10 cellular contexts compared by ENCODE assay signal in genomic region chr16:75288596-75289120, GRCh38. TPM values are rescaled to one million over a fixed set of nuclear protein-coding genes. Genes with fewer than 3 reads are reported as not detected.
DNase-seq lines count a peak whose midpoint lies in the region; ATAC-seq and TF ChIP-seq lines count a peak whose summit lies in the region.
"Had no signal": no experiment of that assay in that cellular context is flagged by ENCODE, and none has a peak within 500 bp of the region (broad histone marks: within the 10 kb centered on the region; RNA-seq: fewer than 3 reads in every experiment).

No MANE protein-coding gene starts in this region.

- H2AFZ ChIP-seq in osteoblast (ENCODE audit: low read length): no peak overlapping the region

- no peak for ATAC-seq in psoas muscle
- no peak for ATAC-seq in GM19324 (IDR thresholded peaks at IDR 0.05; ENCODE audit: low FRiP score, unreplicated experiment)

- peaks cover 6% of the 10 kb centered on the region for H3K4me1 ChIP-seq in psoas muscle
- H3K4me1 ChIP-seq in osteoblast (ENCODE audit: insufficient read depth, low read length): no peaks in the 10 kb centered on the region
- H3K4me1 ChIP-seq: prostate gland had no signal

- no peak for TF ChIP-seq CTCF in C4-2B (conservative IDR thresholded peaks at IDR 0.05)
- TF ChIP-seq CTCF in psoas muscle (IDR thresholded peaks at IDR 0.05): no peak
- TF ChIP-seq CTCF in osteoblast (IDR thresholded peaks at IDR 0.05; ENCODE audit: extremely low read depth, low read depth, low read length): no peak

- H4K20me1 ChIP-seq in osteoblast (ENCODE audit: insufficient read depth, low read length): no peaks in the 10 kb centered on the region

- H3K27ac Mint-ChIP-seq in activated naive CD8-positive, alpha-beta T cell treated with anti-CD3 and anti-CD28 coated beads for 36 hours: peak overlapping the region; percentile 67

- H3K36me3 Mint-ChIP-seq in activated naive CD8-positive, alpha-beta T cell treated with anti-CD3 and anti-CD28 coated beads for 36 hours: peaks cover 57% of the 10 kb centered on the region

- no peaks in the 10 kb centered on the region for H3K79me2 ChIP-seq in osteoblast (ENCODE audit: insufficient read depth, low read length)

- H3K4me1 Mint-ChIP-seq in activated naive CD8-positive, alpha-beta T cell treated with anti-CD3 and anti-CD28 coated beads for 36 hours: peaks cover 15% of the 10 kb centered on the region

- no peak overlapping the region for H3K4me2 ChIP-seq in osteoblast (ENCODE audit: insufficient read depth, low read length)

- DNase-seq in T-helper 1 cell (peak in 4 of 5 donors; percentile 37 to 71 (median 57)), psoas muscle (no peak), amniotic stem cell (lab: John Stamatoyannopoulos, UW) (no peak), SK-N-DZ (ENCODE audit: low spot score) (no peak), osteoblast (ENCODE audit: insufficient read length, low spot score, missing footprints) (no peak)
- peak; percentile 75 for DNase-seq in activated naive CD8-positive, alpha-beta T cell treated with anti-CD3 and anti-CD28 coated beads for 36 hours

- 79 to 87% (median 80%) methylated on average over 10 of the region's 10 CpGs for WGBS in psoas muscle, 3 donors

- H3K9me3 ChIP-seq in psoas muscle: no peaks in the 10 kb centered on the region
- no peaks in the 10 kb centered on the region for H3K9me3 ChIP-seq in osteoblast (ENCODE audit: low read depth, low read length)
- H3K9me3 ChIP-seq: prostate gland had no signal

- H3K4me3 Mint-ChIP-seq in activated naive CD8-positive, alpha-beta T cell treated with anti-CD3 and anti-CD28 coated beads for 36 hours: peak overlapping the region; percentile 8

- no peaks in the 10 kb centered on the region for H3K27me3 ChIP-seq in psoas muscle (ENCODE audit: insufficient read depth in 3 of 3, low read length in 2 of 3)
- H3K27me3 ChIP-seq in osteoblast (ENCODE audit: insufficient read depth, low read length): no peaks in the 10 kb centered on the region

- peaks cover 0 to 26% of the 10 kb centered on the region in 2 donors for H3K36me3 ChIP-seq in psoas muscle (ENCODE audit: insufficient read depth in 1 of 2, low read depth in 1 of 2)
- peaks cover 23% of the 10 kb centered on the region for H3K36me3 ChIP-seq in osteoblast (ENCODE audit: insufficient read depth, low read length)
- H3K36me3 ChIP-seq: prostate gland had no signal

- intact Hi-C loops in psoas muscle (cut with DNase I): no loop called here

- peaks cover 51% of the 10 kb centered on the region for H3K27me3 Mint-ChIP-seq in activated naive CD8-positive, alpha-beta T cell treated with anti-CD3 and anti-CD28 coated beads for 36 hours

- H3K4me3 ChIP-seq in psoas muscle (no peak overlapping the region), osteoblast (ENCODE audit: insufficient read depth, low read length) (no peak overlapping the region)
- H3K4me3 ChIP-seq: prostate gland had no signal

- H3K27ac ChIP-seq in C4-2B (peak overlapping the region; percentile 21; the same call in 1 of the 2 replicates), psoas muscle (peak overlapping the region; percentile 20), osteoblast (ENCODE audit: low read depth, low read length) (no peak overlapping the region)
- H3K27ac ChIP-seq: epithelial cell of prostate, prostate gland had no signal

- no peaks in the 10 kb centered on the region for H3K9me3 Mint-ChIP-seq in activated naive CD8-positive, alpha-beta T cell treated with anti-CD3 and anti-CD28 coated beads for 36 hours

RNA-seq across cellular contexts. Expression of gene BCAR1, which starts 37.2 kb away (rescaled TPM):
- 1 to 10 TPM in 1 of 2 experiments, under 1 TPM in 1; 0.74 to 1.2 TPM for total RNA-seq in activated naive CD8-positive, alpha-beta T cell treated with anti-CD3 and anti-CD28 coated beads for 36 hours
- total RNA-seq in psoas muscle: 100 to 1,000 TPM in 2 of 4 donors, 10 to 100 TPM in 2; 61.8 to 108 (median 90.1) TPM
- polyA plus RNA-seq in psoas muscle: 10 to 100 TPM; 66.3 to 90.7 (median 78.7) TPM
- polyA plus RNA-seq in SK-N-DZ (2014; cell fraction: cytosol; rRNA removed): 38.2 and 42.1 TPM in 2 replicates
- polyA plus RNA-seq in SK-N-DZ (2014; cell fraction: nucleus; rRNA removed): 33.6 and 40.5 TPM in 2 replicates
- 66.9 and 75.3 TPM in 2 replicates for total RNA-seq in osteoblast

Comparison
In these comparisons a context has a peak if more than half of its experiments do, and no peak if none do; other contexts are left out.
1. DNase-seq: peak in T-helper 1 cell (4 of 5) and activated naive CD8-positive, alpha-beta T cell treated with anti-CD3 and anti-CD28 coated beads for 36 hours (single experiment); none in psoas muscle (0 of 2), amniotic stem cell (single experiment), SK-N-DZ (single experiment) and osteoblast (single experiment).
2. RNA of gene BCAR1, which starts 37.2 kb away (total RNA-seq): 61.8 to 108 TPM in psoas muscle and 66.9 to 75.3 TPM in osteoblast; 0.74 to 1.2 TPM in activated naive CD8-positive, alpha-beta T cell treated with anti-CD3 and anti-CD28 coated beads for 36 hours; every median in the first group is over 10 times any median in the second.